In the genomic region with DNA sequence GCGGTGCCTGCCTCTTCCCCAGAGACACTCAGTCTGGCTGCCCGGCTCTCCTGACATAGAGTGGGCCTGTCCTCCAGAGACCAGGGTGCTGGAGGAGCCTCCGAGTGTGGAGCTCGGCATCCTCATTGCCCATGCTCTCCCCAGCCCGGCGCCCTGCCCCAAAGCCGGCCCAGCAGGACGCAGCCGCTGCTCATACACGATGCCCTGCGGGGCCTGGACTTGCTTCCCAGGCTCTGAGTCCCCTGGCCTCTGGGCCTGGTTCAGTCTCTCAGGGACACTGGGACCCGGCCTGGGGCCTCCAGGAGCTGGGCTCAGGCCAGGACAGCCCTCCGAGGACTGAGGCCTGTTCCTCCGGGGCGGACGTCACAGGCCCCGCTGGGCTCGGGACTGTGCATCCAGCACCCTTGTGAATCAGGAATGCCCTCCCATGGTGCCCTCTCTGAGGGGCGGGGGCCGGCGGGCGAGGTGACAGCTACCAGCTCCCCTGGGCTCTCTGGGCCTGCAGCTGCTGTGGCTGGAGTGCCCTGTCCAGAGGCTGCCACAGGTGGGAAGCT, we compare ENCODE assay signal across 1 cellular context.
TF ChIP-seq lines count a peak whose summit lies in the region.

No MANE protein-coding gene starts in this region.

TF ChIP-seq in K562, 482 proteins besides CTCF, POLR2A, EP300 and RAD21 (continued from another document):
- peak; percentile 66 for TF ChIP-seq POLR2G (IDR thresholded peaks at IDR 0.05; ENCODE audit: low read depth, low read length)
- peak; percentile 19 for TF ChIP-seq RBM22 (IDR thresholded peaks at IDR 0.05; ENCODE audit: low read depth, low read length, poor library complexity, severe bottlenecking)
- TF ChIP-seq, protein P1, sequence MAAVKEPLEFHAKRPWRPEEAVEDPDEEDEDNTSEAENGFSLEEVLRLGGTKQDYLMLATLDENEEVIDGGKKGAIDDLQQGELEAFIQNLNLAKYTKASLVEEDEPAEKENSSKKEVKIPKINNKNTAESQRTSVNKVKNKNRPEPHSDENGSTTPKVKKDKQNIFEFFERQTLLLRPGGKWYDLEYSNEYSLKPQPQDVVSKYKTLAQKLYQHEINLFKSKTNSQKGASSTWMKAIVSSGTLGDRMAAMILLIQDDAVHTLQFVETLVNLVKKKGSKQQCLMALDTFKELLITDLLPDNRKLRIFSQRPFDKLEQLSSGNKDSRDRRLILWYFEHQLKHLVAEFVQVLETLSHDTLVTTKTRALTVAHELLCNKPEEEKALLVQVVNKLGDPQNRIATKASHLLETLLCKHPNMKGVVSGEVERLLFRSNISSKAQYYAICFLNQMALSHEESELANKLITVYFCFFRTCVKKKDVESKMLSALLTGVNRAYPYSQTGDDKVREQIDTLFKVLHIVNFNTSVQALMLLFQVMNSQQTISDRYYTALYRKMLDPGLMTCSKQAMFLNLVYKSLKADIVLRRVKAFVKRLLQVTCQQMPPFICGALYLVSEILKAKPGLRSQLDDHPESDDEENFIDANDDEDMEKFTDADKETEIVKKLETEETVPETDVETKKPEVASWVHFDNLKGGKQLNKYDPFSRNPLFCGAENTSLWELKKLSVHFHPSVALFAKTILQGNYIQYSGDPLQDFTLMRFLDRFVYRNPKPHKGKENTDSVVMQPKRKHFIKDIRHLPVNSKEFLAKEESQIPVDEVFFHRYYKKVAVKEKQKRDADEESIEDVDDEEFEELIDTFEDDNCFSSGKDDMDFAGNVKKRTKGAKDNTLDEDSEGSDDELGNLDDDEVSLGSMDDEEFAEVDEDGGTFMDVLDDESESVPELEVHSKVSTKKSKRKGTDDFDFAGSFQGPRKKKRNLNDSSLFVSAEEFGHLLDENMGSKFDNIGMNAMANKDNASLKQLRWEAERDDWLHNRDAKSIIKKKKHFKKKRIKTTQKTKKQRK (IDR thresholded peaks at IDR 0.05; ENCODE audit: borderline replicate concordance, low read depth, low read length), result no peak
- no peak for TF ChIP-seq EWSR1 (IDR thresholded peaks at IDR 0.05; ENCODE audit: borderline replicate concordance, low read depth, partially characterized antibody)
TF ChIP-seq in K562: peak in this region for 2.
